ENCODE assay signal across 23 cellular contexts in genomic region chr5:17232405-17232804, GRCh38.
"Had no signal": no experiment of that assay in that cellular context is flagged by ENCODE, and none has a peak within 500 bp of the region (broad histone marks: within the 10 kb centered on the region; RNA-seq: fewer than 3 reads in every experiment).

No MANE protein-coding gene starts in this region.

- H3K4me1 ChIP-seq: colonic mucosa, right lobe of liver, stomach, transverse colon had no signal

- H3K9me3 Mint-ChIP-seq: activated naive CD8-positive, alpha-beta T cell treated with anti-CD3 and anti-CD28 coated beads, Interleukin-2, amount 10 ng/mL, durations not matched to agents 7 days and 5 days had no signal

- H3K27me3 ChIP-seq: colonic mucosa, ovary, right lobe of liver, stomach, suprapubic skin, transverse colon, vagina had no signal

- H3K4me1 Mint-ChIP-seq: natural killer cell; stimulated activated effector memory CD8-positive, alpha-beta T cell treated with anti-CD3 and anti-CD28 coated beads, Interleukin-12 subunit alpha, Interleukin-12 subunit beta, amount 100 ng/mL, for 72 hours had no signal

- H3K4me3 ChIP-seq: colonic mucosa, lung, ovary, right lobe of liver, skin epidermis, stomach, suprapubic skin, transverse colon, vagina had no signal

- ATAC-seq: activated CD4-positive, alpha-beta T cell treated with anti-CD3 and anti-CD28 coated beads for 36 hours; left lobe of liver; natural killer cell; right lobe of liver; stimulated activated effector memory CD8-positive, alpha-beta T cell treated with anti-CD3 and anti-CD28 coated beads, Interleukin-12 subunit alpha, Interleukin-12 subunit beta, amount 100 ng/mL, for 72 hours had no signal

- H3K4me3 Mint-ChIP-seq: activated CD4-positive, alpha-beta T cell treated with anti-CD3 and anti-CD28 coated beads for 36 hours; activated naive CD8-positive, alpha-beta T cell treated with anti-CD3 and anti-CD28 coated beads, Interleukin-2, amount 10 ng/mL, durations not matched to agents 7 days and 5 days; endodermal cell; natural killer cell; stimulated activated effector memory CD8-positive, alpha-beta T cell treated with anti-CD3 and anti-CD28 coated beads, Interleukin-12 subunit alpha, Interleukin-12 subunit beta, amount 100 ng/mL, for 72 hours had no signal

- H3K27ac ChIP-seq: colonic mucosa, ovary, right lobe of liver, skin epidermis, stomach, suprapubic skin, transverse colon, vagina, WERI-Rb-1 had no signal

- H3K36me3 ChIP-seq: colonic mucosa, ovary, right lobe of liver, stomach, suprapubic skin, transverse colon, vagina, WERI-Rb-1 had no signal

- H3K27ac Mint-ChIP-seq: activated CD4-positive, alpha-beta T cell treated with anti-CD3 and anti-CD28 coated beads for 36 hours; activated naive CD8-positive, alpha-beta T cell treated with anti-CD3 and anti-CD28 coated beads, Interleukin-2, amount 10 ng/mL, durations not matched to agents 7 days and 5 days; endodermal cell; natural killer cell; stimulated activated effector memory CD8-positive, alpha-beta T cell treated with anti-CD3 and anti-CD28 coated beads, Interleukin-12 subunit alpha, Interleukin-12 subunit beta, amount 100 ng/mL, for 72 hours had no signal

- DNase-seq: activated CD4-positive, alpha-beta T cell treated with anti-CD3 and anti-CD28 coated beads for 36 hours; activated CD4-positive, alpha-beta T cell treated with anti-CD3 and anti-CD28 coated beads, Interleukin-2, amount 50 U/mL, for 48 hours; activated naive CD4-positive, alpha-beta T cell treated with Interleukin-2 at 50 U/mL for 16 hours; activated naive CD8-positive, alpha-beta T cell treated with anti-CD3 and anti-CD28 coated beads, Interleukin-2, amount 10 ng/mL, durations not matched to agents 7 days and 5 days; activated T-cell treated with anti-CD3 and anti-CD28 coated beads, Interleukin-2, amount 50 U/mL, for 48 hours; amniotic stem cell; colonic mucosa; endodermal cell; midbrain; natural killer cell; ovary; right lobe of liver; stimulated activated CD4-positive, alpha-beta T cell treated with anti-CD3 and anti-CD28 coated beads, Interleukin-1b, Interleukin-23, amount 100 ng/mL, for 48 hours; stomach; T-helper 1 cell; transverse colon; WERI-Rb-1 had no signal

- H3K9me3 ChIP-seq: colonic mucosa, ovary, right lobe of liver, stomach, suprapubic skin, transverse colon, vagina had no signal

- H3K36me3 Mint-ChIP-seq: activated naive CD8-positive, alpha-beta T cell treated with anti-CD3 and anti-CD28 coated beads, Interleukin-2, amount 10 ng/mL, durations not matched to agents 7 days and 5 days; natural killer cell; stimulated activated effector memory CD8-positive, alpha-beta T cell treated with anti-CD3 and anti-CD28 coated beads, Interleukin-12 subunit alpha, Interleukin-12 subunit beta, amount 100 ng/mL, for 72 hours had no signal

- H3K27me3 Mint-ChIP-seq: activated naive CD8-positive, alpha-beta T cell treated with anti-CD3 and anti-CD28 coated beads, Interleukin-2, amount 10 ng/mL, durations not matched to agents 7 days and 5 days had no signal
